In the genomic region with DNA sequence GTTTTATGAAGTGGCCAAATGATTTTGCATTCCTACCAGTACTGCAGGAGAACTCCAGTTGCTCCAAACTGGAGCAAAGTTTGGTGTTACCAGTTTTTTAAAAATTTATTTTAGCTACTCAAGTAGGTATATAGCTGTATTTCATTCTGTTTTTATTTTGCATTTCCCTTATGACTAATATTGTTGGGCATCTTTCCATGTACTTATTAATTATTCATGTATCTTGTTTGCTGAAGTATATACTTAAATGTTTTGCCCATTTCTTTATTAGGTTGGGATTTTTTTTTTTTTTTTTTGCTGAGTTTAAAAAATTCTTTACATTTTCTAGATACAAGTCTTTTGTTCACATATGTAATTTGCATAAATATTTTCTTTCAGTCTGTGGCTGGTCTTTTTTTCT, we compare ENCODE assay signal across 21 cellular contexts.
"Had no signal": no experiment of that assay in that cellular context is flagged by ENCODE, and none has a peak within 500 bp of the region (broad histone marks: within the 10 kb centered on the region; RNA-seq: fewer than 3 reads in every experiment).

No MANE protein-coding gene starts in this region.

- H3K27me3 ChIP-seq: SJCRH30 had no signal

- H3K4me3 ChIP-seq: SJCRH30 had no signal

- H3K9me3 ChIP-seq: SJCRH30 had no signal

- DNase-seq: KBM-7, MV-4-11, NCI-H1048, NCI-H1105, NCI-H1417, NCI-H1436 treated with DMSO at 0.1 percent for 48 hours, NCI-H1694 treated with DMSO at 0.1 percent for 48 hours, NCI-H1930, NCI-H2081, NCI-H2107, NCI-H2227 treated with DMSO at 0.1 percent for 48 hours, NCI-H510A, NCI-H524 treated with DMSO at 0.1 percent for 48 hours, NCI-H69, NCI-H774, SHP77 treated with DMSO at 0.1 percent for 48 hours, SJCRH30 had no signal

- H3K4me1 ChIP-seq: SJCRH30 had no signal

- FAIRE-seq: HTR-8/SVneo had no signal

- H3K36me3 ChIP-seq: SJCRH30 had no signal

- H3K27ac ChIP-seq: HL-60, SJCRH30 had no signal

- ATAC-seq: Panc1, Right ventricle myocardium inferior had no signal
